12 cellular contexts compared by ENCODE assay signal in genomic region chr1:242243472-242243871, GRCh38.
DNase-seq lines count a peak whose midpoint lies in the region; ATAC-seq, FAIRE-seq and TF ChIP-seq lines count a peak whose summit lies in the region.
"Had no signal": no experiment of that assay in that cellular context is flagged by ENCODE, and none has a peak within 500 bp of the region (broad histone marks: within the 10 kb centered on the region; RNA-seq: fewer than 3 reads in every experiment).

No MANE protein-coding gene starts in this region.

- peak; percentile 21 for FAIRE-seq in GM12892 (lab: Jason Lieb, UNC)
- FAIRE-seq: endothelial cell of umbilical vein, HTR-8/SVneo had no signal

- H3K27ac Mint-ChIP-seq in chondrocyte (ENCODE audit: unreplicated experiment) = no peak overlapping the region
- H3K27ac Mint-ChIP-seq: activated T-cell treated with anti-CD3 and anti-CD28 coated beads, Interleukin-2, amount 50 U/mL, for 24 hours had no signal

- TF ChIP-seq POLR2A in GM12892 (IDR thresholded peaks at IDR 0.05; ENCODE audit: low read depth, low read length) = no peak

- peak; percentile 9 for DNase-seq in GM12892 (ENCODE audit: insufficient read length)
- peak; percentile 64 for DNase-seq in cerebellar cortex (ENCODE audit: low spot score)
- no peak for DNase-seq in chondrocyte (ENCODE audit: low spot score)
- no peak for DNase-seq in NCI-H510A (lab: John Stamatoyannopoulos, UW)
- no peak for DNase-seq in NCI-H146 (lab: John Stamatoyannopoulos, UW)
- DNase-seq in NCI-H1048 (lab: John Stamatoyannopoulos, UW) = no peak
- DNase-seq: activated T-cell treated with anti-CD3 and anti-CD28 coated beads, Interleukin-2, amount 50 U/mL, for 24 hours; left cardiac atrium had no signal

- no peaks in the 10 kb centered on the region for H3K36me3 Mint-ChIP-seq in chondrocyte (ENCODE audit: low read depth)

- no peaks in the 10 kb centered on the region for H3K9me3 Mint-ChIP-seq in chondrocyte (ENCODE audit: low read depth)
- H3K9me3 Mint-ChIP-seq: activated T-cell treated with anti-CD3 and anti-CD28 coated beads, Interleukin-2, amount 50 U/mL, for 24 hours had no signal

- no peaks in the 10 kb centered on the region for H3K4me1 Mint-ChIP-seq in chondrocyte (ENCODE audit: low read depth)

- peaks cover 3% of the 10 kb centered on the region for H3K27me3 Mint-ChIP-seq in chondrocyte (ENCODE audit: low read depth)
- H3K27me3 Mint-ChIP-seq: activated T-cell treated with anti-CD3 and anti-CD28 coated beads, Interleukin-2, amount 50 U/mL, for 24 hours had no signal

- H3K4me3 Mint-ChIP-seq in chondrocyte (ENCODE audit: unreplicated experiment) = no peak overlapping the region
- H3K4me3 Mint-ChIP-seq: activated T-cell treated with anti-CD3 and anti-CD28 coated beads, Interleukin-2, amount 50 U/mL, for 24 hours had no signal

- ATAC-seq in GM19467 (IDR thresholded peaks at IDR 0.05; ENCODE audit: unreplicated experiment) = peak; percentile 96
- ATAC-seq in HG03097 (IDR thresholded peaks at IDR 0.05; ENCODE audit: low FRiP score, unreplicated experiment) = peak; percentile 97

- no peak for TF ChIP-seq CTCF in chondrocyte (IDR thresholded peaks at IDR 0.05)

Comparison
In these comparisons a context has a peak if more than half of its experiments do, and no peak if none do; other contexts are left out.
1. DNase-seq: peak in GM12892 (single experiment) and cerebellar cortex (single experiment); none in chondrocyte (single experiment), NCI-H510A (single experiment), NCI-H146 (single experiment) and NCI-H1048 (single experiment).